15 cellular contexts compared by ENCODE assay signal in the genomic region with DNA sequence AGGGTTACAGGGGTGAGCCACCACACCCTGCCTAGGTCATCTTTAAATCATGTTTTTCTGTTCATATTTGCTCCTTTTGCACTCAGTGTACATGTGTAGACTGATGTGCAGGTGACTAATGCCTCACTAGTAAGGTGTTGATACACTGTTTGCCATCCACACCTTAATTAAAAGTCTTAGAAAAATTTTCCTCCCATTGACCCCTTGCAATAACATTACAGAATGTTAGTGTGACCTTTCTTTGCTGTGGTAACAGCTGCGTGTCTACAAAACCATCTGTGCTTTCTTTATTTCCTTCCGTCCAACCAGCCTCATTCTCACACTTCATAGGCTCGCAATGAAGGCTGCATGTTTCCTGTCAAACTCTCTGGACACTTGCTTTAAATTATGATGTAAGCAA.
A peak's percentile ranks its signal among the peaks of the same experiment; 100 is the strongest.
DNase-seq lines count a peak whose midpoint lies in the region; ATAC-seq lines count a peak whose summit lies in the region.
"Had no signal": no experiment of that assay in that cellular context is flagged by ENCODE, and none has a peak within 500 bp of the region (broad histone marks: within the 10 kb centered on the region; RNA-seq: fewer than 3 reads in every experiment).

No MANE protein-coding gene starts in this region.

- H3K4me3 Mint-ChIP-seq in activated naive CD8-positive, alpha-beta T cell treated with anti-CD3 and anti-CD28 coated beads, Interleukin-2, amount 50 U/mL, for 24 hours, result no peak overlapping the region
- H3K4me3 Mint-ChIP-seq: CD4-positive, alpha-beta T cell; stimulated activated memory B cell treated with anti-CD40 and anti-IgM and Interleukin-4, amounts not matched to agents 10 μg/mL and 1 μg/mL and 100 μg/mL, for 72 hours had no signal

- no peaks in the 10 kb centered on the region for H3K36me3 Mint-ChIP-seq in activated naive CD8-positive, alpha-beta T cell treated with anti-CD3 and anti-CD28 coated beads, Interleukin-2, amount 50 U/mL, for 24 hours (ENCODE audit: low read depth)
- H3K36me3 Mint-ChIP-seq: activated naive CD4-positive, alpha-beta T cell treated with anti-CD3 and anti-CD28 coated beads, Interleukin-2, amount 50 U/mL, for 72 hours; stimulated activated memory B cell treated with anti-CD40 and anti-IgM and Interleukin-4, amounts not matched to agents 10 μg/mL and 1 μg/mL and 100 μg/mL, for 72 hours had no signal

- ATAC-seq in GM18498 (IDR thresholded peaks at IDR 0.05; ENCODE audit: unreplicated experiment), result peak; percentile 75
- peak; percentile 41 for ATAC-seq in GM19468 (IDR thresholded peaks at IDR 0.05; ENCODE audit: extremely low read depth, unreplicated experiment)
- peak; percentile 59 for ATAC-seq in HG03108 (IDR thresholded peaks at IDR 0.05; ENCODE audit: unreplicated experiment)
- ATAC-seq in activated naive CD8-positive, alpha-beta T cell treated with anti-CD3 and anti-CD28 coated beads, Interleukin-2, amount 50 U/mL, for 24 hours, result peak; percentile 82
- ATAC-seq in GM19351 (IDR thresholded peaks at IDR 0.05; ENCODE audit: unreplicated experiment), result no peak
- ATAC-seq: stimulated activated memory B cell treated with anti-CD40 and anti-IgM and Interleukin-4, amounts not matched to agents 10 μg/mL and 1 μg/mL and 100 μg/mL, for 72 hours had no signal

- peak overlapping the region; percentile 68 for H3K27ac Mint-ChIP-seq in activated naive CD8-positive, alpha-beta T cell treated with anti-CD3 and anti-CD28 coated beads, Interleukin-2, amount 50 U/mL, for 24 hours
- H3K27ac Mint-ChIP-seq: CD4-positive, alpha-beta T cell; stimulated activated memory B cell treated with anti-CD40 and anti-IgM and Interleukin-4, amounts not matched to agents 10 μg/mL and 1 μg/mL and 100 μg/mL, for 72 hours had no signal

- no peaks in the 10 kb centered on the region for H3K27me3 Mint-ChIP-seq in activated naive CD8-positive, alpha-beta T cell treated with anti-CD3 and anti-CD28 coated beads, Interleukin-2, amount 50 U/mL, for 24 hours
- H3K27me3 Mint-ChIP-seq: CD4-positive, alpha-beta T cell; stimulated activated memory B cell treated with anti-CD40 and anti-IgM and Interleukin-4, amounts not matched to agents 10 μg/mL and 1 μg/mL and 100 μg/mL, for 72 hours had no signal

- no peaks in the 10 kb centered on the region for H3K9me3 Mint-ChIP-seq in activated naive CD8-positive, alpha-beta T cell treated with anti-CD3 and anti-CD28 coated beads, Interleukin-2, amount 50 U/mL, for 24 hours
- H3K9me3 Mint-ChIP-seq: activated naive CD4-positive, alpha-beta T cell treated with anti-CD3 and anti-CD28 coated beads, Interleukin-2, amount 50 U/mL, for 72 hours; CD4-positive, alpha-beta T cell; stimulated activated memory B cell treated with anti-CD40 and anti-IgM and Interleukin-4, amounts not matched to agents 10 μg/mL and 1 μg/mL and 100 μg/mL, for 72 hours had no signal

- peaks cover 25% of the 10 kb centered on the region for H3K4me1 Mint-ChIP-seq in activated naive CD8-positive, alpha-beta T cell treated with anti-CD3 and anti-CD28 coated beads, Interleukin-2, amount 50 U/mL, for 24 hours

- DNase-seq in activated naive CD8-positive, alpha-beta T cell treated with anti-CD3 and anti-CD28 coated beads, Interleukin-2, amount 50 U/mL, for 24 hours, result no peak
- DNase-seq in NCI-H526 (lab: John Stamatoyannopoulos, UW) (no peak), foreskin melanocyte (no peak), NCI-H526 treated with DMSO at 0.1 percent for 48 hours (lab: John Stamatoyannopoulos, UW) (no peak)
- DNase-seq: activated CD4-positive, alpha-beta T cell treated with anti-CD3 and anti-CD28 coated beads, Interleukin-2, amount 50 U/mL, for 1 hour; CD4-positive, alpha-beta T cell; IMR-90; mesenchymal stem cell; NCI-H1436 treated with DMSO at 0.1 percent for 48 hours had no signal
